8 cellular contexts compared by ENCODE assay signal in genomic region chr19:40425450-40426287, GRCh38. TPM values are rescaled to one million over a fixed set of nuclear protein-coding genes. Genes with fewer than 3 reads are reported as not detected.
DNase-seq lines count a peak whose midpoint lies in the region; ATAC-seq, FAIRE-seq and TF ChIP-seq lines count a peak whose summit lies in the region.

SERTAD1 (minus strand) TSS chr19:40425992; CDS start chr19:40423546, 2,446 bp downstream.

- peaks cover 0 to 2% of the 10 kb centered on the region in 2 experiments; a peak in 1 of 5 replicates for H3K36me3 ChIP-seq in HepG2 (replicated peaks in 1 of 2; ENCODE audit: control insufficient read depth in 1 of 2, insufficient read depth in 2 of 2, low read length in 2 of 2)

- no peaks in the 10 kb centered on the region for H3K9me3 ChIP-seq in HepG2 (ENCODE audit: low read length)

- ATAC-seq in GM19372 (IDR thresholded peaks at IDR 0.05; ENCODE audit: low read depth, unreplicated experiment), result peak; percentile 86
- peak; percentile 67 for ATAC-seq in HG03558 (IDR thresholded peaks at IDR 0.05; ENCODE audit: extremely low read depth, unreplicated experiment)
- ATAC-seq in HepG2, result peak; percentile 88

- peak within 1 kb of the TSS; percentile 55 for H2AFZ ChIP-seq in HepG2 (ENCODE audit: low read length)

- H3K4me1 Mint-ChIP-seq in dendritic cell treated with granulocyte-macrophage colony-stimulating factor and Interleukin-4, amounts not matched to agents 40 ng/mL and 50 ng/mL, for 4 days (ENCODE audit: low read depth), result peaks cover 24% of the 10 kb centered on the region

- H3K4me2 ChIP-seq in HepG2 (ENCODE audit: low read depth, low read length), result peak within 1 kb of the TSS; percentile 99

- H3K27ac ChIP-seq in HepG2 (ENCODE audit: extremely low read length, insufficient read depth, low read length), result peak within 1 kb of the TSS; percentile 96

- TF ChIP-seq POLR2A in HepG2 (IDR thresholded peaks at IDR 0.05; ENCODE audit: insufficient read depth in 1 of 2, low read depth in 2 of 2, low read length in 2 of 2), result peak; percentile 97 to 99

- peak; percentile 92 for FAIRE-seq in HepG2 (lab: Jason Lieb, UNC)

- H3K4me3 ChIP-seq in HepG2 (replicated peaks in 1 of 3; ENCODE audit: insufficient read depth in 1 of 3, low read depth in 2 of 3, low read length in 3 of 3), result peak within 1 kb of the TSS; percentile 63 to 94 (median 86)

- H3K27ac Mint-ChIP-seq in dendritic cell treated with granulocyte-macrophage colony-stimulating factor and Interleukin-4, amounts not matched to agents 40 ng/mL and 50 ng/mL, for 4 days, result peak within 1 kb of the TSS; percentile 88

- TF ChIP-seq CTCF in HepG2 (CRISPR knock-in tag; IDR thresholded peaks at IDR 0.05), result peak; percentile 78

- H3K79me2 ChIP-seq in HepG2 (ENCODE audit: insufficient read depth, low read length), result peaks cover 10% of the 10 kb centered on the region

- TSS peak; percentile 75 for BruUV-seq in HepG2 (replicated peaks; lab: Mats Ljungman, UMichigan)

- intact Hi-C loops in dendritic cell treated with granulocyte-macrophage colony-stimulating factor and Interleukin-4, amounts not matched to agents 40 ng/mL and 50 ng/mL, for 4 days (cut with micrococcal nuclease), result loop anchor here (1.0 kb wide), 2 partner anchors 9 to 18 kb away; no protein-coding TSS in a partner anchor
- intact Hi-C loops in HepG2 (cut with micrococcal nuclease; ENCODE audit: unreplicated experiment), result loop anchor here (10.0 kb wide), 1 partner anchor 81 kb away; the partner anchor contains the start of genes C19orf47 and PLD3

- CTCF ChIA-PET in HepG2 (lab: Yijun Ruan, JAX; ENCODE audit: low intra/inter-chr PET ratio, low total read pairs), result interaction anchor here (1.0 kb wide), 1 partner anchor 19 kb away, joined by 4 read pairs; the partner anchor contains the start of gene SERTAD3

- H3K4me3 Mint-ChIP-seq in dendritic cell treated with granulocyte-macrophage colony-stimulating factor and Interleukin-4, amounts not matched to agents 40 ng/mL and 50 ng/mL, for 4 days, result peak within 1 kb of the TSS; percentile 88

- peak within 1 kb of the TSS; percentile 85 for H3K9ac ChIP-seq in HepG2 (ENCODE audit: insufficient read depth, low read depth, low read length)

- DNase-seq in CD1c-positive myeloid dendritic cell (ENCODE audit: extremely low spot score) (peak; percentile 100), NCI-H748 treated with DMSO at 0.1 percent for 48 hours (lab: John Stamatoyannopoulos, UW) (peak; percentile 99), HepG2 (ENCODE audit: low spot score) (peak; percentile 98)
- DNase-seq in activated CD4-positive, alpha-beta T cell treated with anti-CD3 and anti-CD28 coated beads, Interleukin-2, amount 50 U/mL, for 4 hours, result peak; percentile 100
- DNase-seq in stimulated activated CD4-positive, alpha-beta T cell treated with anti-CD3 and anti-CD28 coated beads, Interleukin-4, amount 100 ng/mL, for 1 hour, result peak; percentile 100

- H3K27me3 ChIP-seq in HepG2 (ENCODE audit: control insufficient read depth in 1 of 2, insufficient read depth in 2 of 2, low read length in 2 of 2), result no peaks in the 10 kb centered on the region; a peak in 1 of 5 replicates

- POLR2A ChIA-PET in HepG2 (lab: Yijun Ruan, JAX), result interaction anchor here (0.5 to 4.5 kb wide), 25 partner anchors 9 to 373 kb away, joined by 3 to 80 read pairs (median 4); partner anchors contain the start of genes BLVRB, C19orf47, EGLN2 and PLD3

- in situ Hi-C loops in HepG2 (cut with HindIII; ENCODE audit: extremely low pct_ligation_motif_present, low pct_unique_long_range_greater_than_20kb), result no loop called here

- peaks cover 44% of the 10 kb centered on the region for H3K36me3 Mint-ChIP-seq in dendritic cell treated with granulocyte-macrophage colony-stimulating factor and Interleukin-4, amounts not matched to agents 40 ng/mL and 50 ng/mL, for 4 days (ENCODE audit: low read depth)

- 1% methylated on average over 20 of the region's 75 CpGs for WGBS in HepG2 (ENCODE audit: low lambda C conversion rate)

- no peaks in the 10 kb centered on the region for H3K27me3 Mint-ChIP-seq in dendritic cell treated with granulocyte-macrophage colony-stimulating factor and Interleukin-4, amounts not matched to agents 40 ng/mL and 50 ng/mL, for 4 days

- TF ChIP-seq EP300 in HepG2 (IDR thresholded peaks at IDR 0.05; ENCODE audit: low read depth in 2 of 2, low read length in 2 of 2), result no peak
- no peak for TF ChIP-seq EP300 in HepG2 (CRISPR knock-in tag; IDR thresholded peaks at IDR 0.05; ENCODE audit: borderline replicate concordance)

- TF ChIP-seq RAD21 in HepG2 (CRISPR knock-in tag; IDR thresholded peaks at IDR 0.05), result peak; percentile 43; the same call in 1 of the 2 replicates

- H3K9me3 Mint-ChIP-seq in dendritic cell treated with granulocyte-macrophage colony-stimulating factor and Interleukin-4, amounts not matched to agents 40 ng/mL and 50 ng/mL, for 4 days, result no peaks in the 10 kb centered on the region

- H4K20me1 ChIP-seq in HepG2 (ENCODE audit: insufficient read depth, low read length), result no peaks in the 10 kb centered on the region

- H3K4me1 ChIP-seq in HepG2 (ENCODE audit: insufficient read depth, low read length), result peaks cover 48% of the 10 kb centered on the region

TF ChIP-seq in HepG2, 621 proteins besides CTCF, POLR2A, EP300 and RAD21 (continues in another document):
- TF ChIP-seq SNAI1 (CRISPR knock-in tag; IDR thresholded peaks at IDR 0.05; ENCODE audit: borderline replicate concordance) (no peak), REXO4 (CRISPR knock-in tag; IDR thresholded peaks at IDR 0.05; ENCODE audit: borderline replicate concordance) (no peak), ZNF879 (CRISPR knock-in tag; IDR thresholded peaks at IDR 0.05) (no peak), POLR2AphosphoS2 (IDR thresholded peaks at IDR 0.05; ENCODE audit: low read depth, low read length) (no peak), KMT2B (CRISPR knock-in tag; IDR thresholded peaks at IDR 0.05) (no peak; the same call in none of the 2 replicates), HDAC6 (IDR thresholded peaks at IDR 0.05; ENCODE audit: low read depth, low read length) (no peak)
- TF ChIP-seq, protein P1, sequence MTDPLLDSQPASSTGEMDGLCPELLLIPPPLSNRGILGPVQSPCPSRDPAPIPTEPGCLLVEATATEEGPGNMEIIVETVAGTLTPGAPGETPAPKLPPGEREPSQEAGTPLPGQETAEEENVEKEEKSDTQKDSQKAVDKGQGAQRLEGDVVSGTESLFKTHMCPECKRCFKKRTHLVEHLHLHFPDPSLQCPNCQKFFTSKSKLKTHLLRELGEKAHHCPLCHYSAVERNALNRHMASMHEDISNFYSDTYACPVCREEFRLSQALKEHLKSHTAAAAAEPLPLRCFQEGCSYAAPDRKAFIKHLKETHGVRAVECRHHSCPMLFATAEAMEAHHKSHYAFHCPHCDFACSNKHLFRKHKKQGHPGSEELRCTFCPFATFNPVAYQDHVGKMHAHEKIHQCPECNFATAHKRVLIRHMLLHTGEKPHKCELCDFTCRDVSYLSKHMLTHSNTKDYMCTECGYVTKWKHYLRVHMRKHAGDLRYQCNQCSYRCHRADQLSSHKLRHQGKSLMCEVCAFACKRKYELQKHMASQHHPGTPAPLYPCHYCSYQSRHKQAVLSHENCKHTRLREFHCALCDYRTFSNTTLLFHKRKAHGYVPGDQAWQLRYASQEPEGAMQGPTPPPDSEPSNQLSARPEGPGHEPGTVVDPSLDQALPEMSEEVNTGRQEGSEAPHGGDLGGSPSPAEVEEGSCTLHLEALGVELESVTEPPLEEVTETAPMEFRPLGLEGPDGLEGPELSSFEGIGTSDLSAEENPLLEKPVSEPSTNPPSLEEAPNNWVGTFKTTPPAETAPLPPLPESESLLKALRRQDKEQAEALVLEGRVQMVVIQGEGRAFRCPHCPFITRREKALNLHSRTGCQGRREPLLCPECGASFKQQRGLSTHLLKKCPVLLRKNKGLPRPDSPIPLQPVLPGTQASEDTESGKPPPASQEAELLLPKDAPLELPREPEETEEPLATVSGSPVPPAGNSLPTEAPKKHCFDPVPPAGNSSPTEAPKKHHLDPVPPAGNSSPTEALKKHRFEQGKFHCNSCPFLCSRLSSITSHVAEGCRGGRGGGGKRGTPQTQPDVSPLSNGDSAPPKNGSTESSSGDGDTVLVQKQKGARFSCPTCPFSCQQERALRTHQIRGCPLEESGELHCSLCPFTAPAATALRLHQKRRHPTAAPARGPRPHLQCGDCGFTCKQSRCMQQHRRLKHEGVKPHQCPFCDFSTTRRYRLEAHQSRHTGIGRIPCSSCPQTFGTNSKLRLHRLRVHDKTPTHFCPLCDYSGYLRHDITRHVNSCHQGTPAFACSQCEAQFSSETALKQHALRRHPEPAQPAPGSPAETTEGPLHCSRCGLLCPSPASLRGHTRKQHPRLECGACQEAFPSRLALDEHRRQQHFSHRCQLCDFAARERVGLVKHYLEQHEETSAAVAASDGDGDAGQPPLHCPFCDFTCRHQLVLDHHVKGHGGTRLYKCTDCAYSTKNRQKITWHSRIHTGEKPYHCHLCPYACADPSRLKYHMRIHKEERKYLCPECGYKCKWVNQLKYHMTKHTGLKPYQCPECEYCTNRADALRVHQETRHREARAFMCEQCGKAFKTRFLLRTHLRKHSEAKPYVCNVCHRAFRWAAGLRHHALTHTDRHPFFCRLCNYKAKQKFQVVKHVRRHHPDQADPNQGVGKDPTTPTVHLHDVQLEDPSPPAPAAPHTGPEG (CRISPR knock-in tag; IDR thresholded peaks at IDR 0.05), result no peak

RNA-seq across cellular contexts. Expression of gene SERTAD1, which starts in this region (rescaled TPM):
- 4.3 and 4.7 TPM in 2 replicates for total RNA-seq in HepG2 (2016; rRNA removed; fragmentation: Illumina TruSeq; extraction: Trizol)
- total RNA-seq in HepG2 (2016; cell fraction: cytosol; rRNA removed; fragmentation: Illumina TruSeq; extraction: Trizol; ENCODE audit: low read depth), result 1.8 and 2.1 TPM in 2 replicates
- total RNA-seq in HepG2 (2016; cell fraction: insoluble cytoplasmic fraction; rRNA removed; fragmentation: Illumina TruSeq; extraction: Trizol), result 3.9 and 5.6 TPM in 2 replicates
- total RNA-seq in HepG2 (2016; cell fraction: membrane; rRNA removed; fragmentation: Illumina TruSeq; extraction: Trizol), result 3.0 and 3.6 TPM in 2 replicates
- total RNA-seq in HepG2 (2016; cell fraction: nucleus; rRNA removed; fragmentation: Illumina TruSeq; extraction: Trizol), result 1.7 and 1.9 TPM in 2 replicates
- 4.5 and 5.0 TPM in 2 replicates for polyA plus RNA-seq in HepG2 (2011; rRNA removed)
- polyA plus RNA-seq in HepG2 (2011; cell fraction: cytosol; rRNA removed), result 5.0 and 7.0 TPM in 2 replicates
- 4.0 and 4.5 TPM in 2 replicates for polyA plus RNA-seq in HepG2 (2011; cell fraction: nucleus; rRNA removed)
- 1.4 and 1.9 TPM in 2 replicates for polyA plus RNA-seq in HepG2 (2012)
- 0.94 and 1.1 TPM in 2 replicates for polyA plus RNA-seq in HepG2 (2016; cell fraction: cytosol; fragmentation: Illumina TruSeq; extraction: Trizol; ENCODE audit: low read depth)
- polyA plus RNA-seq in HepG2 (2016; cell fraction: insoluble cytoplasmic fraction; fragmentation: Illumina TruSeq; extraction: Trizol; ENCODE audit: low read depth), result 3.6 and 4.1 TPM in 2 replicates
- polyA plus RNA-seq in HepG2 (2016; cell fraction: membrane; fragmentation: Illumina TruSeq; extraction: Trizol; ENCODE audit: low read depth), result 1.5 and 1.7 TPM in 2 replicates
- polyA plus RNA-seq in HepG2 (2016; cell fraction: nucleus; fragmentation: Illumina TruSeq; extraction: Trizol; ENCODE audit: insufficient read depth, low read depth), result 2.5 and 2.7 TPM in 2 replicates
- 2.7 and 5.6 TPM in 2 replicates for polyA minus RNA-seq in HepG2 (2011; rRNA and poly(A)+ RNA removed; ENCODE audit: low replicate concordance)
- polyA minus RNA-seq in HepG2 (2011; cell fraction: cytosol; rRNA and poly(A)+ RNA removed), result 1.1 and 1.2 TPM in 2 replicates
- 1.7 and 2.0 TPM in 2 replicates for polyA minus RNA-seq in HepG2 (2011; cell fraction: nucleus; rRNA and poly(A)+ RNA removed)

Comparison
In these comparisons a context has a peak if more than half of its experiments do, and no peak if none do; other contexts are left out.
1. Peak in every context shown above with its lines: DNase-seq, ATAC-seq, H3K4me3 ChIP-seq and H3K27ac ChIP-seq.